Comparison of ENCODE assay signal across 35 cellular contexts in genomic region chr20:47292581-47292980, GRCh38.
"Had no signal": no experiment of that assay in that cellular context is flagged by ENCODE, and none has a peak within 500 bp of the region (broad histone marks: within the 10 kb centered on the region; RNA-seq: fewer than 3 reads in every experiment).

No MANE protein-coding gene starts in this region.

- H3K4me1 ChIP-seq: ascending aorta, SJCRH30 had no signal

- H3K27ac Mint-ChIP-seq: activated CD4-positive, alpha-beta memory T cell treated with anti-CD3 and anti-CD28 coated beads, Interleukin-2, amount 10 ng/mL, durations not matched to agents 7 days and 5 days; activated CD8-positive, alpha-beta memory T cell treated with anti-CD3 and anti-CD28 coated beads, Interleukin-2, amount 10 ng/mL, durations not matched to agents 7 days and 5 days; activated naive CD4-positive, alpha-beta T cell treated with anti-CD3 and anti-CD28 coated beads, Interleukin-2, amount 10 ng/mL, durations not matched to agents 7 days and 5 days; activated naive CD8-positive, alpha-beta T cell treated with anti-CD3 and anti-CD28 coated beads, Interleukin-2, amount 10 ng/mL, durations not matched to agents 7 days and 5 days; activated T-helper 2 cell treated with anti-CD3 and anti-CD28 coated beads, Interferon-gamma antibody, Interleukin-2, Interleukin-4, amounts not matched to agents 10 μg/mL and 5 μg/mL and 100 μg/mL, durations not matched to agents 14 hours and 24 hours and 36 hours; T-helper 1 cell treated with Interleukin-12 subunit alpha and Interleukin-12 subunit beta and Interleukin-4 antibody, amounts not matched to agents 30 μg/mL and 1 μg/mL, for 36 hours had no signal

- H3K27me3 Mint-ChIP-seq: activated CD4-positive, alpha-beta memory T cell treated with anti-CD3 and anti-CD28 coated beads, Interleukin-2, amount 10 ng/mL, durations not matched to agents 7 days and 5 days; activated CD8-positive, alpha-beta memory T cell treated with anti-CD3 and anti-CD28 coated beads, Interleukin-2, amount 10 ng/mL, durations not matched to agents 7 days and 5 days; activated naive CD4-positive, alpha-beta T cell treated with anti-CD3 and anti-CD28 coated beads, Interleukin-2, amount 10 ng/mL, durations not matched to agents 7 days and 5 days; activated naive CD8-positive, alpha-beta T cell treated with anti-CD3 and anti-CD28 coated beads, Interleukin-2, amount 10 ng/mL, durations not matched to agents 7 days and 5 days; central memory CD8-positive, alpha-beta T cell had no signal

- H3K27ac ChIP-seq: ascending aorta, cardiac muscle cell, PC-9, SJCRH30, SK-N-MC, VCaP had no signal

- H3K4me2 ChIP-seq: PC-9 had no signal

- H3K9me3 ChIP-seq: ascending aorta, SJCRH30 had no signal

- H3K27me3 ChIP-seq: ascending aorta, cardiac muscle cell, SJCRH30 had no signal

- H3K4me3 ChIP-seq: ascending aorta, cardiac muscle cell, K562, PC-9, SJCRH30, SK-N-MC had no signal

- DNase-seq: activated CD4-positive, alpha-beta memory T cell treated with anti-CD3 and anti-CD28 coated beads, Interleukin-2, amount 10 ng/mL, durations not matched to agents 7 days and 5 days; activated CD4-positive, alpha-beta T cell treated with anti-CD3 and anti-CD28 coated beads for 1 hour; activated CD4-positive, alpha-beta T cell treated with anti-CD3 and anti-CD28 coated beads for 48 hours; activated CD4-positive, CD25-positive, alpha-beta regulatory T cell; activated CD8-positive, alpha-beta memory T cell treated with anti-CD3 and anti-CD28 coated beads for 24 hours; activated CD8-positive, alpha-beta memory T cell treated with anti-CD3 and anti-CD28 coated beads, Interleukin-2, amount 10 ng/mL, durations not matched to agents 7 days and 5 days; activated CD8-positive, alpha-beta memory T cell treated with anti-CD3 and anti-CD28 coated beads, Interleukin-2, amount 50 U/mL, for 48 hours; activated gamma-delta T cell; activated naive CD4-positive, alpha-beta T cell treated with anti-CD3 and anti-CD28 coated beads, Interleukin-2, amount 10 ng/mL, durations not matched to agents 7 days and 5 days; activated naive CD8-positive, alpha-beta T cell treated with anti-CD3 and anti-CD28 coated beads, Interleukin-2, amount 10 ng/mL, durations not matched to agents 7 days and 5 days; activated T-cell treated with anti-CD3 and anti-CD28 coated beads, Interleukin-2, amount 50 U/mL, for 1 hour; amygdala; NCI-H1092 treated with DMSO at 0.1 percent for 48 hours; NCI-H1417; NCI-H146; NCI-H187; NCI-H2029 treated with DMSO at 0.1 percent for 48 hours; NCI-H2107; NCI-H2171; NCI-H510A; NCI-H526; NCI-H748 treated with DMSO at 0.1 percent for 48 hours; NK-92 treated with Interleukin-12 subunit alpha and Interleukin-12 subunit beta, amount 100 ng/mL, for 24 hours; PC-9; SHP77; SJCRH30; T-helper 9 cell had no signal

- H3K4me1 Mint-ChIP-seq: central memory CD8-positive, alpha-beta T cell had no signal

- H3K9me3 Mint-ChIP-seq: activated CD4-positive, alpha-beta memory T cell treated with anti-CD3 and anti-CD28 coated beads, Interleukin-2, amount 10 ng/mL, durations not matched to agents 7 days and 5 days; activated naive CD4-positive, alpha-beta T cell treated with anti-CD3 and anti-CD28 coated beads, Interleukin-2, amount 10 ng/mL, durations not matched to agents 7 days and 5 days; activated naive CD8-positive, alpha-beta T cell treated with anti-CD3 and anti-CD28 coated beads, Interleukin-2, amount 10 ng/mL, durations not matched to agents 7 days and 5 days; activated T-helper 2 cell treated with anti-CD3 and anti-CD28 coated beads, Interferon-gamma antibody, Interleukin-2, Interleukin-4, amounts not matched to agents 10 μg/mL and 5 μg/mL and 100 μg/mL, durations not matched to agents 14 hours and 24 hours and 36 hours; central memory CD8-positive, alpha-beta T cell; T-helper 1 cell treated with Interleukin-12 subunit alpha and Interleukin-12 subunit beta and Interleukin-4 antibody, amounts not matched to agents 30 μg/mL and 1 μg/mL, for 36 hours had no signal

- ATAC-seq: activated CD8-positive, alpha-beta memory T cell treated with anti-CD3 and anti-CD28 coated beads, Interleukin-2, amount 10 ng/mL, durations not matched to agents 7 days and 5 days; K562 had no signal

- H2AFZ ChIP-seq: PC-9 had no signal

- H3K4me3 Mint-ChIP-seq: activated CD4-positive, alpha-beta memory T cell treated with anti-CD3 and anti-CD28 coated beads, Interleukin-2, amount 10 ng/mL, durations not matched to agents 7 days and 5 days; activated CD8-positive, alpha-beta memory T cell treated with anti-CD3 and anti-CD28 coated beads, Interleukin-2, amount 10 ng/mL, durations not matched to agents 7 days and 5 days; activated naive CD4-positive, alpha-beta T cell treated with anti-CD3 and anti-CD28 coated beads, Interleukin-2, amount 10 ng/mL, durations not matched to agents 7 days and 5 days; activated naive CD8-positive, alpha-beta T cell treated with anti-CD3 and anti-CD28 coated beads, Interleukin-2, amount 10 ng/mL, durations not matched to agents 7 days and 5 days; central memory CD8-positive, alpha-beta T cell; T-helper 1 cell treated with Interleukin-12 subunit alpha and Interleukin-12 subunit beta and Interleukin-4 antibody, amounts not matched to agents 30 μg/mL and 1 μg/mL, for 36 hours had no signal
